ENCODE assay signal across 7 cellular contexts in genomic region chr1:2133039-2133878, GRCh38.
DNase-seq lines count a peak whose midpoint lies in the region; ATAC-seq, FAIRE-seq and TF ChIP-seq lines count a peak whose summit lies in the region.

No MANE protein-coding gene starts in this region.

- TF ChIP-seq POLR2A in HepG2 (IDR thresholded peaks at IDR 0.05; ENCODE audit: insufficient read depth in 1 of 2, low read depth in 2 of 2, low read length in 2 of 2): no peak

- peaks cover 62% of the 10 kb centered on the region for H3K4me1 ChIP-seq in HepG2 (ENCODE audit: insufficient read depth, low read length)

- peak overlapping the region; percentile 96 for H3K27ac ChIP-seq in HepG2 (ENCODE audit: extremely low read length, insufficient read depth, low read length)

- H4K20me1 ChIP-seq in HepG2 (ENCODE audit: insufficient read depth, low read length): no peaks in the 10 kb centered on the region

- FAIRE-seq in HepG2 (lab: Jason Lieb, UNC): no peak

- in situ Hi-C loops in HepG2 (cut with HindIII; ENCODE audit: extremely low pct_ligation_motif_present, low pct_unique_long_range_greater_than_20kb): no loop called here

- POLR2A ChIA-PET in HepG2 (lab: Yijun Ruan, JAX): no interaction called here

- peaks cover 0 to 9% of the 10 kb centered on the region in 2 experiments; a peak in 2 of 5 replicates for H3K36me3 ChIP-seq in HepG2 (replicated peaks in 1 of 2; ENCODE audit: control insufficient read depth in 1 of 2, insufficient read depth in 2 of 2, low read length in 2 of 2)

- H3K4me3 ChIP-seq in HepG2 (replicated peaks in 1 of 3; ENCODE audit: insufficient read depth in 1 of 3, low read depth in 2 of 3, low read length in 3 of 3): peak overlapping the region in 2 of 3 experiments; percentile 61 to 77; a peak in 2 of 6 replicates

- CTCF ChIA-PET in HepG2 (lab: Yijun Ruan, JAX; ENCODE audit: low intra/inter-chr PET ratio, low total read pairs): no interaction called here

- H3K27me3 ChIP-seq in HepG2 (ENCODE audit: control insufficient read depth in 1 of 2, insufficient read depth in 2 of 2, low read length in 2 of 2): no peaks in the 10 kb centered on the region

- no peaks in the 10 kb centered on the region for H3K9me3 ChIP-seq in HepG2 (ENCODE audit: low read length)

- BruUV-seq in HepG2 (replicated peaks; lab: Mats Ljungman, UMichigan): no TSS peak

- no peak for TF ChIP-seq RAD21 in HepG2 (CRISPR knock-in tag; IDR thresholded peaks at IDR 0.05)

- H3K4me2 ChIP-seq in HepG2 (ENCODE audit: low read depth, low read length): peak overlapping the region; percentile 94

- intact Hi-C loops in HepG2 (cut with micrococcal nuclease; ENCODE audit: unreplicated experiment): no loop called here

- peaks cover 15% of the 10 kb centered on the region for H3K79me2 ChIP-seq in HepG2 (ENCODE audit: insufficient read depth, low read length)

- TF ChIP-seq EP300 in HepG2 (IDR thresholded peaks at IDR 0.05; ENCODE audit: low read depth in 2 of 2, low read length in 2 of 2) (no peak), HepG2 (CRISPR knock-in tag; IDR thresholded peaks at IDR 0.05; ENCODE audit: borderline replicate concordance) (no peak)

- ATAC-seq in GM18867 (IDR thresholded peaks at IDR 0.05; ENCODE audit: unreplicated experiment) (peak; percentile 88), HG03066 (IDR thresholded peaks at IDR 0.05; ENCODE audit: low read depth, unreplicated experiment) (peak; percentile 84), HepG2 (no peak)

- TF ChIP-seq CTCF in HepG2 (CRISPR knock-in tag; IDR thresholded peaks at IDR 0.05): no peak

- WGBS in HepG2 (ENCODE audit: low lambda C conversion rate): 95% methylated on average over 62 of the region's 63 CpGs

- DNase-seq in NCI-H524 treated with DMSO at 0.1 percent for 48 hours (lab: John Stamatoyannopoulos, UW): peak; percentile 38
- peak; percentile 98 for DNase-seq in activated CD4-positive, alpha-beta T cell treated with anti-CD3 and anti-CD28 coated beads, Interleukin-2, amount 50 U/mL, for 1 hour
- DNase-seq in dermis blood vessel endothelial cell: peak; percentile 96
- no peak for DNase-seq in HepG2 (ENCODE audit: low spot score)
- peak; percentile 91 for DNase-seq in stimulated activated CD4-positive, alpha-beta T cell treated with anti-CD3 and anti-CD28 coated beads, Interleukin-2, amount 100 ng/mL, for 4 hours (ENCODE audit: low read depth)

- peak overlapping the region; percentile 89 for H3K9ac ChIP-seq in HepG2 (ENCODE audit: insufficient read depth, low read depth, low read length)

- no peak overlapping the region for H2AFZ ChIP-seq in HepG2 (ENCODE audit: low read length)

TF ChIP-seq in HepG2, 621 proteins besides CTCF, POLR2A, EP300 and RAD21:
- TF ChIP-seq MEF2D (CRISPR knock-in tag; IDR thresholded peaks at IDR 0.05) (no peak), PCBP1 (IDR thresholded peaks at IDR 0.05; ENCODE audit: borderline replicate concordance, low read depth, low read length) (0 out of 2 replicates have a peak, but pooled peaks have one; percentile 58), SRSF9 (IDR thresholded peaks at IDR 0.05; ENCODE audit: borderline replicate concordance, insufficient read depth, low read depth, low read length, poor library complexity, severe bottlenecking) (no peak), BORCS8-MEF2B (CRISPR knock-in tag; IDR thresholded peaks at IDR 0.05) (0 out of 2 replicates have a peak, but pooled peaks have one; percentile 21)
